In genomic region chr20:62181808-62182207, GRCh38 we compare ENCODE assay signal across 10 cellular contexts. TPM values are rescaled to one million over a fixed set of nuclear protein-coding genes. Genes with fewer than 3 reads are reported as not detected.
DNase-seq lines count a peak whose midpoint lies in the region; ATAC-seq and TF ChIP-seq lines count a peak whose summit lies in the region.
"Had no signal": no experiment of that assay in that cellular context is flagged by ENCODE, and none has a peak within 500 bp of the region (broad histone marks: within the 10 kb centered on the region; RNA-seq: fewer than 3 reads in every experiment).

No MANE protein-coding gene starts in this region.

- no peaks in the 10 kb centered on the region for H3K27me3 Mint-ChIP-seq in activated CD4-positive, alpha-beta T cell treated with anti-CD3 and anti-CD28 coated beads for 36 hours

- CTCF ChIA-PET in activated CD4-positive, alpha-beta T cell treated with anti-CD3 and anti-CD28 coated beads for 36 hours (lab: Charles Lee) = no interaction called here

- peak overlapping the region; percentile 86 for H3K27ac Mint-ChIP-seq in activated CD4-positive, alpha-beta T cell treated with anti-CD3 and anti-CD28 coated beads for 36 hours
- H3K27ac Mint-ChIP-seq in stimulated activated effector memory CD8-positive, alpha-beta T cell treated with anti-CD3 and anti-CD28 coated beads, Interleukin-12 subunit alpha, Interleukin-12 subunit beta, amount 100 ng/mL, for 72 hours = peak overlapping the region; percentile 98

- H3K36me3 ChIP-seq in SU-DHL-6 (ENCODE audit: low read length) (0 out of 2 replicates have a peak, but pooled peaks cover 2% of the 10 kb centered on the region), gastroesophageal sphincter (peaks cover 0 to 30% of the 10 kb centered on the region in 2 donors)

- peaks cover 7% of the 10 kb centered on the region for H3K36me3 Mint-ChIP-seq in activated CD4-positive, alpha-beta T cell treated with anti-CD3 and anti-CD28 coated beads for 36 hours (ENCODE audit: low read depth)
- peaks cover 9% of the 10 kb centered on the region for H3K36me3 Mint-ChIP-seq in stimulated activated effector memory CD8-positive, alpha-beta T cell treated with anti-CD3 and anti-CD28 coated beads, Interleukin-12 subunit alpha, Interleukin-12 subunit beta, amount 100 ng/mL, for 72 hours

- peak overlapping the region; percentile 70 for H3K4me2 ChIP-seq in SU-DHL-6 (ENCODE audit: low read depth, low read length, poor library complexity, severe bottlenecking)

- peak overlapping the region; percentile 98 for H3K9ac ChIP-seq in SU-DHL-6 (ENCODE audit: low read length)

- peak overlapping the region; percentile 98 for H3K4me3 ChIP-seq in SU-DHL-6 (ENCODE audit: insufficient read depth, low read length, poor library complexity, severe bottlenecking)
- peak overlapping the region in 1 of 2 donors; percentile 92 for H3K4me3 ChIP-seq in gastroesophageal sphincter

- intact Hi-C loops in activated CD4-positive, alpha-beta T cell treated with anti-CD3 and anti-CD28 coated beads for 36 hours (cut with DNase I, micrococcal nuclease) = loop anchor here (1.0 to 5.0 kb wide), 8 partner anchors 39 to 610 kb away; partner anchors contain the start of genes OSBPL2 (in 2 of the 2), PSMA7 (in 2 of the 2), SS18L1 (in 2 of the 2) and ADRM1 (in 1 of the 2)

- TF ChIP-seq EP300 in gastroesophageal sphincter (IDR thresholded peaks at IDR 0.05) = no peak

- peaks cover 18% of the 10 kb centered on the region for H3F3A ChIP-seq in SU-DHL-6 (ENCODE audit: insufficient read depth)

- POLR2A ChIA-PET in activated CD4-positive, alpha-beta T cell treated with anti-CD3 and anti-CD28 coated beads for 36 hours (lab: Charles Lee) = no interaction called here

- no peak for TF ChIP-seq POLR2A in gastroesophageal sphincter (IDR thresholded peaks at IDR 0.05)

- 82 to 88% methylated on average over 2 of the region's 2 CpGs for WGBS in gastroesophageal sphincter (ENCODE audit: low coverage in 1 of 2), 2 donors

- no peaks in the 10 kb centered on the region for H3K9me3 Mint-ChIP-seq in activated CD4-positive, alpha-beta T cell treated with anti-CD3 and anti-CD28 coated beads for 36 hours (ENCODE audit: low read depth)
- no peaks in the 10 kb centered on the region for H3K9me3 Mint-ChIP-seq in stimulated activated effector memory CD8-positive, alpha-beta T cell treated with anti-CD3 and anti-CD28 coated beads, Interleukin-12 subunit alpha, Interleukin-12 subunit beta, amount 100 ng/mL, for 72 hours

- H3K27ac ChIP-seq in SU-DHL-6 (ENCODE audit: low read depth, low read length) (peak overlapping the region; percentile 70), gastroesophageal sphincter (peak overlapping the region in 3 of 4 donors; percentile 91 to 99 (median 96)), caudate nucleus (ENCODE audit: low read depth, low read length) (no peak overlapping the region)

- peak overlapping the region; percentile 88 for H3K4me3 Mint-ChIP-seq in activated CD4-positive, alpha-beta T cell treated with anti-CD3 and anti-CD28 coated beads for 36 hours
- peak overlapping the region; percentile 86 for H3K4me3 Mint-ChIP-seq in stimulated activated effector memory CD8-positive, alpha-beta T cell treated with anti-CD3 and anti-CD28 coated beads, Interleukin-12 subunit alpha, Interleukin-12 subunit beta, amount 100 ng/mL, for 72 hours

- H2AFZ ChIP-seq in SU-DHL-6 (ENCODE audit: low read depth, low read length, severe bottlenecking) = peak overlapping the region; percentile 1

- TF ChIP-seq CTCF in SU-DHL-6 (IDR thresholded peaks at IDR 0.05; ENCODE audit: insufficient read depth, low read length, poor library complexity, severe bottlenecking) = no peak
- TF ChIP-seq CTCF in gastroesophageal sphincter (IDR thresholded peaks at IDR 0.05) = no peak

- H3K79me2 ChIP-seq in SU-DHL-6 (ENCODE audit: insufficient read depth, low read length) = peaks cover 31% of the 10 kb centered on the region

- H3K27me3 ChIP-seq in SU-DHL-6 (ENCODE audit: low read length) = no peaks in the 10 kb centered on the region
- H3K27me3 ChIP-seq in gastroesophageal sphincter = no peaks in the 10 kb centered on the region

- peaks cover 31% of the 10 kb centered on the region for H3K4me1 Mint-ChIP-seq in activated CD4-positive, alpha-beta T cell treated with anti-CD3 and anti-CD28 coated beads for 36 hours
- peaks cover 19% of the 10 kb centered on the region for H3K4me1 Mint-ChIP-seq in stimulated activated effector memory CD8-positive, alpha-beta T cell treated with anti-CD3 and anti-CD28 coated beads, Interleukin-12 subunit alpha, Interleukin-12 subunit beta, amount 100 ng/mL, for 72 hours

- no peak for DNase-seq in activated CD4-positive, alpha-beta T cell treated with anti-CD3 and anti-CD28 coated beads for 36 hours
- DNase-seq in activated CD4-positive, alpha-beta T cell treated with anti-CD3 and anti-CD28 coated beads for 1 hour = no peak
- DNase-seq in stimulated activated effector memory CD8-positive, alpha-beta T cell treated with anti-CD3 and anti-CD28 coated beads, Interleukin-12 subunit alpha, Interleukin-12 subunit beta, amount 100 ng/mL, for 72 hours (ENCODE audit: low spot score in 2 of 2) = no peak
- DNase-seq in A172 (ENCODE audit: low spot score) (no peak), DMS153 (lab: John Stamatoyannopoulos, UW) (no peak), caudate nucleus (lab: John Stamatoyannopoulos, UW) (no peak)
- DNase-seq: C1 segment of cervical spinal cord, NCI-H526 treated with DMSO at 0.1 percent for 48 hours had no signal

- no peaks in the 10 kb centered on the region for H4K20me1 ChIP-seq in SU-DHL-6 (ENCODE audit: low read depth, low read length)

- H3K9me2 ChIP-seq in SU-DHL-6 (replicated peaks; ENCODE audit: insufficient read depth, low read length) = no peaks in the 10 kb centered on the region

- no peaks in the 10 kb centered on the region for H3K9me3 ChIP-seq in SU-DHL-6 (ENCODE audit: insufficient read depth, low read length)
- H3K9me3 ChIP-seq in gastroesophageal sphincter = no peaks in the 10 kb centered on the region

- peaks cover 0 to 40% (median 7%) of the 10 kb centered on the region in 3 donors for H3K4me1 ChIP-seq in gastroesophageal sphincter

- no peak for ATAC-seq in activated CD4-positive, alpha-beta T cell treated with anti-CD3 and anti-CD28 coated beads for 36 hours
- ATAC-seq in gastroesophageal sphincter = no peak
- no peak for ATAC-seq in stimulated activated effector memory CD8-positive, alpha-beta T cell treated with anti-CD3 and anti-CD28 coated beads, Interleukin-12 subunit alpha, Interleukin-12 subunit beta, amount 100 ng/mL, for 72 hours

RNA-seq across cellular contexts. Expression of gene MTG2, which starts 1.0 kb away (rescaled TPM):
- total RNA-seq in activated CD4-positive, alpha-beta T cell treated with anti-CD3 and anti-CD28 coated beads for 36 hours = 10 to 100 TPM; 38.0 to 44.9 TPM
- 10 to 100 TPM; 23.7 to 31.3 (median 30.2) TPM for total RNA-seq in gastroesophageal sphincter
- total RNA-seq in A172 (2014; rRNA removed; shearing (Covaris generic)) = 14.9 and 16.1 TPM in 2 replicates

RNA-seq across cellular contexts. Expression of gene SS18L1, which starts 38.2 kb away (rescaled TPM):
- total RNA-seq in activated CD4-positive, alpha-beta T cell treated with anti-CD3 and anti-CD28 coated beads for 36 hours = 10 to 100 TPM; 14.3 to 16.6 TPM
- 10 to 100 TPM in 2 of 4 donors, 1 to 10 TPM in 2; 6.8 to 12.3 (median 11.1) TPM for total RNA-seq in gastroesophageal sphincter
- 8.5 and 11.6 TPM in 2 replicates for total RNA-seq in A172 (2014; rRNA removed; shearing (Covaris generic))

RNA-seq across cellular contexts. Expression of gene HRH3, which starts 38.3 kb away (rescaled TPM):
- not detected for total RNA-seq in activated CD4-positive, alpha-beta T cell treated with anti-CD3 and anti-CD28 coated beads for 36 hours
- total RNA-seq in gastroesophageal sphincter = not detected
- total RNA-seq in A172 (2014; rRNA removed; shearing (Covaris generic)) = not detected in 2 replicates

RNA-seq across cellular contexts. Expression of gene PSMA7, which starts 38.6 kb away (rescaled TPM):
- total RNA-seq in activated CD4-positive, alpha-beta T cell treated with anti-CD3 and anti-CD28 coated beads for 36 hours = 100 to 1,000 TPM; 208 to 296 TPM
- 100 to 1,000 TPM; 253 to 352 (median 303) TPM for total RNA-seq in gastroesophageal sphincter
- 837 and 1,013 TPM in 2 replicates for total RNA-seq in A172 (2014; rRNA removed; shearing (Covaris generic))

RNA-seq across cellular contexts. Expression of gene OSBPL2, which starts 56.5 kb away (rescaled TPM):
- 10 to 100 TPM; 19.2 to 23.0 TPM for total RNA-seq in activated CD4-positive, alpha-beta T cell treated with anti-CD3 and anti-CD28 coated beads for 36 hours
- 10 to 100 TPM; 36.6 to 57.3 (median 46.7) TPM for total RNA-seq in gastroesophageal sphincter
- 20.1 TPM in 2 replicates for total RNA-seq in A172 (2014; rRNA removed; shearing (Covaris generic))
